In genomic region chr15:34952481-34952880, GRCh38 we compare ENCODE assay signal across 20 cellular contexts.
"Had no signal": no experiment of that assay in that cellular context is flagged by ENCODE, and none has a peak within 500 bp of the region (broad histone marks: within the 10 kb centered on the region; RNA-seq: fewer than 3 reads in every experiment).

No MANE protein-coding gene starts in this region.

- DNase-seq: activated CD4-positive, alpha-beta T cell treated with anti-CD3 and anti-CD28 coated beads, Interleukin-2, amount 50 U/mL, for 4 hours; activated naive CD4-positive, alpha-beta T cell; activated naive CD8-positive, alpha-beta T cell treated with anti-CD3 and anti-CD28 coated beads, Interleukin-2, amount 10 ng/mL, durations not matched to agents 7 days and 5 days; effector CD8-positive, alpha-beta T cell; heart left ventricle; islet precursor cell; left cardiac atrium; occipital lobe; posterior cingulate gyrus; sigmoid colon; stimulated activated CD4-positive, alpha-beta T cell treated with anti-CD3 and anti-CD28 coated beads, Interleukin-15, amount 100 ng/mL, for 24 hours; stimulated activated CD8-positive, alpha-beta memory T cell treated with anti-CD3 and anti-CD28 coated beads, Interleukin-4, amount 100 ng/mL, for 48 hours; stimulated activated naive B cell treated with anti-CD40 and anti-IgM and Interleukin-4, amounts not matched to agents 10 μg/mL and 1 μg/mL and 100 μg/mL, for 72 hours; T-helper 9 cell; transverse colon had no signal

- H3K27ac ChIP-seq: heart left ventricle, sigmoid colon, transverse colon had no signal

- H3K9me3 ChIP-seq: heart left ventricle, sigmoid colon, transverse colon had no signal

- H3K4me1 Mint-ChIP-seq: activated naive CD8-positive, alpha-beta T cell treated with anti-CD3 and anti-CD28 coated beads, Interleukin-2, amount 10 ng/mL, durations not matched to agents 7 days and 5 days; neural crest cell; stimulated activated naive B cell treated with anti-CD40 and anti-IgM and Interleukin-4, amounts not matched to agents 10 μg/mL and 1 μg/mL and 100 μg/mL, for 72 hours; WTC11 had no signal

- H3K27me3 Mint-ChIP-seq: activated naive CD8-positive, alpha-beta T cell treated with anti-CD3 and anti-CD28 coated beads, Interleukin-2, amount 10 ng/mL, durations not matched to agents 7 days and 5 days; dendritic cell treated with granulocyte-macrophage colony-stimulating factor and Interleukin-4, amounts not matched to agents 40 ng/mL and 50 ng/mL, for 4 days; stimulated activated naive B cell treated with anti-CD40 and anti-IgM and Interleukin-4, amounts not matched to agents 10 μg/mL and 1 μg/mL and 100 μg/mL, for 72 hours had no signal

- H3K9me3 Mint-ChIP-seq: activated naive CD8-positive, alpha-beta T cell treated with anti-CD3 and anti-CD28 coated beads, Interleukin-2, amount 10 ng/mL, durations not matched to agents 7 days and 5 days; activated T-helper 2 cell treated with anti-CD3 and anti-CD28 coated beads, Interferon-gamma antibody, Interleukin-2, Interleukin-4, amounts not matched to agents 10 μg/mL and 5 μg/mL and 100 μg/mL, durations not matched to agents 14 hours and 24 hours and 36 hours; dendritic cell treated with granulocyte-macrophage colony-stimulating factor and Interleukin-4, amounts not matched to agents 40 ng/mL and 50 ng/mL, for 4 days; neural crest cell; stimulated activated naive B cell treated with anti-CD40 and anti-IgM and Interleukin-4, amounts not matched to agents 10 μg/mL and 1 μg/mL and 100 μg/mL, for 72 hours had no signal

- ATAC-seq: stimulated activated naive B cell treated with anti-CD40 and anti-IgM and Interleukin-4, amounts not matched to agents 10 μg/mL and 1 μg/mL and 100 μg/mL, for 72 hours; WTC11 had no signal

- H3K4me2 ChIP-seq: smooth muscle cell had no signal

- H3K4me3 ChIP-seq: heart left ventricle, sigmoid colon, smooth muscle cell, transverse colon had no signal

- H3K27ac Mint-ChIP-seq: activated naive CD8-positive, alpha-beta T cell treated with anti-CD3 and anti-CD28 coated beads, Interleukin-2, amount 10 ng/mL, durations not matched to agents 7 days and 5 days; activated T-helper 2 cell treated with anti-CD3 and anti-CD28 coated beads, Interferon-gamma antibody, Interleukin-2, Interleukin-4, amounts not matched to agents 10 μg/mL and 5 μg/mL and 100 μg/mL, durations not matched to agents 14 hours and 24 hours and 36 hours; dendritic cell treated with granulocyte-macrophage colony-stimulating factor and Interleukin-4, amounts not matched to agents 40 ng/mL and 50 ng/mL, for 4 days; stimulated activated naive B cell treated with anti-CD40 and anti-IgM and Interleukin-4, amounts not matched to agents 10 μg/mL and 1 μg/mL and 100 μg/mL, for 72 hours; WTC11 had no signal

- H3K27me3 ChIP-seq: heart left ventricle, sigmoid colon, transverse colon had no signal

- H3K4me3 Mint-ChIP-seq: activated naive CD8-positive, alpha-beta T cell treated with anti-CD3 and anti-CD28 coated beads, Interleukin-2, amount 10 ng/mL, durations not matched to agents 7 days and 5 days; dendritic cell treated with granulocyte-macrophage colony-stimulating factor and Interleukin-4, amounts not matched to agents 40 ng/mL and 50 ng/mL, for 4 days; neural crest cell; stimulated activated naive B cell treated with anti-CD40 and anti-IgM and Interleukin-4, amounts not matched to agents 10 μg/mL and 1 μg/mL and 100 μg/mL, for 72 hours; WTC11 had no signal
